17 cellular contexts compared by ENCODE assay signal in the genomic region with DNA sequence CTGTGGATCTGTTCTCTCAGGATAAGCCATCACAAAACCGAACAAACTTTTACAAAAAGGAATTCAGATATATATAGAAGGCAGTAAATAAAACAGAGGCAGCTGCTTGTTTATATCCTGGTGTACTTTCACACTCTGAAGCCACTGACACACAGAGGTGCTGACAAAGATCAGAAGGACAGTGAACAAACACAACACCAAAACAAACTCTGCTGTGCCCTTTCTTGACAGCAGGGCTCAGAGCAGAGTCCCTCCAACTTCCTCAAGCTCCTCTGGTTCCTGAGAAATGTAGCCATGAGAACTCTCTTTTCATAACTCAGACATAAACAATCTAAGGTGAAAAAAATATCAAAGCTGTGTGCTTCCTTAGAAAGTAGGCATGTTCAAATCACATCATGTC.
DNase-seq lines count a peak whose midpoint lies in the region; ATAC-seq and TF ChIP-seq lines count a peak whose summit lies in the region.
"Had no signal": no experiment of that assay in that cellular context is flagged by ENCODE, and none has a peak within 500 bp of the region (broad histone marks: within the 10 kb centered on the region; RNA-seq: fewer than 3 reads in every experiment).

No MANE protein-coding gene starts in this region.

- H3K27me3 ChIP-seq in smooth muscle cell (ENCODE audit: low read depth) = no peaks in the 10 kb centered on the region
- no peaks in the 10 kb centered on the region for H3K27me3 ChIP-seq in gastroesophageal sphincter
- H3K27me3 ChIP-seq: BE2C, testis had no signal

- H3K9me3 ChIP-seq in smooth muscle cell (replicated peaks; ENCODE audit: low read depth) (no peaks in the 10 kb centered on the region), gastroesophageal sphincter (no peaks in the 10 kb centered on the region)
- H3K9me3 ChIP-seq: BE2C, testis had no signal

- H3K4me2 ChIP-seq in smooth muscle cell = no peak overlapping the region

- peak overlapping the region; percentile 89 for H2AFZ ChIP-seq in smooth muscle cell (ENCODE audit: low read depth)

- ATAC-seq in GM21786 (IDR thresholded peaks at IDR 0.05; ENCODE audit: unreplicated experiment) (peak; percentile 53), HG03045 (IDR thresholded peaks at IDR 0.05; ENCODE audit: unreplicated experiment) (no peak), gastroesophageal sphincter (no peak)
- ATAC-seq: sciatic nerve had no signal

- H3K27ac ChIP-seq in smooth muscle cell (ENCODE audit: low read depth) (no peak overlapping the region), gastroesophageal sphincter (no peak overlapping the region)
- H3K27ac ChIP-seq: testis had no signal

- no peaks in the 10 kb centered on the region for H3F3A ChIP-seq in smooth muscle cell (ENCODE audit: low read depth)

- H3K4me1 ChIP-seq in smooth muscle cell (ENCODE audit: low read depth) (peaks cover 18% of the 10 kb centered on the region), gastroesophageal sphincter (no peaks in the 10 kb centered on the region)
- H3K4me1 ChIP-seq: testis had no signal

- no peak overlapping the region for H3K4me3 ChIP-seq in smooth muscle cell
- no peak overlapping the region for H3K4me3 ChIP-seq in gastroesophageal sphincter
- H3K4me3 ChIP-seq: testis had no signal

- H3K79me2 ChIP-seq in smooth muscle cell (ENCODE audit: low read depth) = no peaks in the 10 kb centered on the region

- WGBS in smooth muscle cell (ENCODE audit: low lambda C conversion rate) = 30% methylated on average over 1 of the region's 1 CpG
- WGBS in gastroesophageal sphincter (ENCODE audit: low coverage in 1 of 2), 2 donors = 21 to 63% methylated on average over 1 of the region's 1 CpG

- no peaks in the 10 kb centered on the region for H4K20me1 ChIP-seq in smooth muscle cell (ENCODE audit: low read depth)

- TF ChIP-seq POLR2A in gastroesophageal sphincter (IDR thresholded peaks at IDR 0.05) = no peak

- H3K36me3 ChIP-seq in smooth muscle cell (ENCODE audit: low read depth) (no peaks in the 10 kb centered on the region), gastroesophageal sphincter (no peaks in the 10 kb centered on the region)
- H3K36me3 ChIP-seq: BE2C had no signal

- DNase-seq in NCI-H460 (ENCODE audit: extremely low read depth, low read depth) (peak; percentile 20), iPS-NIHi7 (ENCODE audit: extremely low spot score) (peak; percentile 22), smooth muscle cell (lab: John Stamatoyannopoulos, UW; ENCODE audit: unreplicated experiment) (no peak), NCI-H1417 (lab: John Stamatoyannopoulos, UW) (no peak)
- DNase-seq: activated CD4-positive, alpha-beta T cell treated with anti-CD3 and anti-CD28 coated beads for 4 hours; activated naive CD4-positive, alpha-beta T cell treated with anti-CD3 and anti-CD28 coated beads for 36 hours; activated T-cell treated with anti-CD3 and anti-CD28 coated beads for 4 hours; BE2C; cortex of kidney; erythroblast; NCI-H1436 treated with DMSO at 0.1 percent for 48 hours; occipital lobe; testis had no signal

- no peak overlapping the region for H3K9ac ChIP-seq in smooth muscle cell (ENCODE audit: low read depth)

- TF ChIP-seq CTCF in smooth muscle cell (IDR thresholded peaks at IDR 0.05; ENCODE audit: borderline replicate concordance, insufficient read depth, poor library complexity, severe bottlenecking) (no peak), gastroesophageal sphincter (IDR thresholded peaks at IDR 0.05) (no peak)

- TF ChIP-seq EP300 in gastroesophageal sphincter (IDR thresholded peaks at IDR 0.05) = no peak

Comparison
In these comparisons a context has a peak if more than half of its experiments do, and no peak if none do; other contexts are left out.
1. DNase-seq: peak in NCI-H460 (single experiment) and iPS-NIHi7 (single experiment); none in smooth muscle cell (single experiment) and NCI-H1417 (0 of 3).